ENCODE assay signal across 2 cellular contexts in genomic region chr6:33758807-33759206, GRCh38.
A peak's percentile ranks its signal among the peaks of the same experiment; 100 is the strongest.
TF ChIP-seq lines count a peak whose summit lies in the region.

No MANE protein-coding gene starts in this region.

TF ChIP-seq in A549, 52 proteins besides CTCF, POLR2A, EP300 and RAD21 (continued from another document):
- TF ChIP-seq FOSL2 (IDR thresholded peaks at IDR 0.05) (no peak), FOSL2 (CRISPR knock-in tag; IDR thresholded peaks at IDR 0.05) (no peak), ZSCAN20 (CRISPR knock-in tag; IDR thresholded peaks at IDR 0.05) (no peak), GATA3 (IDR thresholded peaks at IDR 0.05; ENCODE audit: borderline replicate concordance) (0 out of 2 replicates have a peak, but pooled peaks have one; percentile 19), RCOR1 (IDR thresholded peaks at IDR 0.05; ENCODE audit: low read depth, low read length) (no peak)

TF ChIP-seq in HCT116, 20 proteins besides CTCF, POLR2A, EP300 and RAD21:
- TF ChIP-seq TCF7L2 (IDR thresholded peaks at IDR 0.05; ENCODE audit: borderline replicate concordance, extremely low read depth, insufficient read depth, insufficient read length) (no peak), CEBPB (IDR thresholded peaks at IDR 0.05; ENCODE audit: low read depth) (no peak), SP1 (IDR thresholded peaks at IDR 0.05; ENCODE audit: low read depth) (no peak), SRF (IDR thresholded peaks at IDR 0.05; ENCODE audit: low read depth) (no peak), ZFX (IDR thresholded peaks at IDR 0.05) (no peak), ATF3 (IDR thresholded peaks at IDR 0.05) (no peak), JUND (IDR thresholded peaks at IDR 0.05) (no peak), POLR2AphosphoS5 (IDR thresholded peaks at IDR 0.05; ENCODE audit: low read depth, low read length) (no peak), EZH2 (IDR thresholded peaks at IDR 0.05) (no peak), ZBTB33 (IDR thresholded peaks at IDR 0.05; ENCODE audit: extremely low read depth, insufficient replicate concordance, low read length) (no peak), MAX (IDR thresholded peaks at IDR 0.05) (no peak), ZNF274 (IDR thresholded peaks at IDR 0.05; ENCODE audit: low read depth, low read length) (no peak), ELF1 (IDR thresholded peaks at IDR 0.05; ENCODE audit: borderline replicate concordance, low read depth) (no peak), EZH2phosphoT487 (IDR thresholded peaks at IDR 0.05; ENCODE audit: borderline replicate concordance) (no peak), YY1 (IDR thresholded peaks at IDR 0.05; ENCODE audit: extremely low read depth, insufficient replicate concordance, low read depth, low read length) (no peak), SIN3A (IDR thresholded peaks at IDR 0.05; ENCODE audit: low read depth) (no peak), REST (IDR thresholded peaks at IDR 0.05; ENCODE audit: low read depth) (no peak), CBX3 (IDR thresholded peaks at IDR 0.05; ENCODE audit: low read depth) (no peak), FOSL1 (IDR thresholded peaks at IDR 0.05; ENCODE audit: low read depth) (no peak)
TF ChIP-seq in HCT116: peak in this region for 0.
